In the genomic region with DNA sequence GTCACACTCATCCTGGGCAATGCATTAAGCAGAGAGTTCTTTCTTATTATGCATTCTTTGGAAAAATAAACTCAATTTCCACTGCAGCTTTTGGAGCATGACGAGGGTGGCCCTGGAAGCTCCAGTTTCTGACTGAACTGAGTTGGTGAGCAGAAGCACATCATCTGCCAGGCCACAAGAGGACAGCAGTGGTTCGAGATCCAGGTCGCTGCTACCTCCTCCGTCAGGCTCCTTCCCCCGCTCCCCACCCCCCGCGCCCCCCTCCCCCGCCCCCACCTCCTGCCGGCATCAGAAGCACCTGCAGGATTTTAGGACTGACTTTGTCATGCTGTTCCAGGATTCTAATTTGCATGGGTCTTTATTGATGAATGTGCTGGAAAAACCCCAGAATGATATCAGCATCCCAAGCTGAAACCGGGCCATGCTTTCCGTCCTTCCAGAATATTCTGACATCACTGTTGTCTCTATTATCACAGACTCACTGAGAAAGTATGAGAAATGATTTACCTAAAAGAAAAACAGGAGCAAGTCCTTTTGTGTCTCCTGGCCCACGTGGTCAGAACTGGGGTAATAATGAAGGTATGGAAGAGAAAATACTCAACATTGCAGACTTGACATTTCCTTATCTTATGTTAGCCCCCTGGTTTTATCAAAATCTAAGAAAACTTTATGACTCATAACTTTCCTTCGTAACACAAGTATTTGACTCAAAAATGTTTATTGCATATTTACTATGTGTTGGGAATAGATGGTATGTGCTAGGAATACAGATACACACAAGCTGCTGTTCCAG, we compare ENCODE assay signal across 9 cellular contexts.
A peak's percentile ranks its signal among the peaks of the same experiment; 100 is the strongest.
DNase-seq lines count a peak whose midpoint lies in the region; ATAC-seq, FAIRE-seq and TF ChIP-seq lines count a peak whose summit lies in the region.
"Had no signal": no experiment of that assay in that cellular context is flagged by ENCODE, and none has a peak within 500 bp of the region (broad histone marks: within the 10 kb centered on the region; RNA-seq: fewer than 3 reads in every experiment).

No MANE protein-coding gene starts in this region.

- H3K4me1 ChIP-seq in right cardiac atrium (ENCODE audit: control insufficient read depth, insufficient read depth, low read length) = no peaks in the 10 kb centered on the region

- no peak overlapping the region for H3K4me3 ChIP-seq in right cardiac atrium (ENCODE audit: low read length)

- peaks cover 0 to 16% (median 7%) of the 10 kb centered on the region in 3 donors for H3K27me3 Mint-ChIP-seq in immature natural killer cell (ENCODE audit: low read depth in 3 of 3)

- FAIRE-seq in urothelium cell line (lab: Jason Lieb, UNC) = no peak
- FAIRE-seq: colon had no signal

- DNase-seq in Right ventricle myocardium inferior (ENCODE audit: missing footprints) (no peak), right cardiac atrium (no peak), RWPE1 (ENCODE audit: low spot score) (peak; percentile 44), iPS DF 19.7 (ENCODE audit: low read depth, low spot score) (peak; percentile 50), urothelium cell line (ENCODE audit: low spot score) (peak; percentile 65), SIG-M5 (lab: John Stamatoyannopoulos, UW) (no peak), immature natural killer cell (no peak), erythroblast (lab: John Stamatoyannopoulos, UW) (no peak)

- no peak overlapping the region for H3K4me3 Mint-ChIP-seq in immature natural killer cell

- ATAC-seq in Right ventricle myocardium inferior = peak; percentile 39
- no peak for ATAC-seq in right cardiac atrium

- H3K27me3 ChIP-seq in right cardiac atrium (ENCODE audit: control insufficient read depth, insufficient read depth) = no peaks in the 10 kb centered on the region

- no peaks in the 10 kb centered on the region for H3K9me3 ChIP-seq in right cardiac atrium (ENCODE audit: control insufficient read depth, low read length)

- H3K36me3 Mint-ChIP-seq in immature natural killer cell = no peaks in the 10 kb centered on the region

- H3K4me1 Mint-ChIP-seq in immature natural killer cell = no peaks in the 10 kb centered on the region

- TF ChIP-seq POLR2A in erythroblast (IDR thresholded peaks at IDR 0.05; ENCODE audit: low read length) = no peak

- H3K27ac Mint-ChIP-seq in immature natural killer cell = no peak overlapping the region

- intact Hi-C loops in Right ventricle myocardium inferior (cut with DNase I) = loop anchor here (10.0 kb wide), 1 partner anchor 472 kb away; a partner anchor contains a TSS
- intact Hi-C loops in right cardiac atrium (cut with DNase I) = loop anchor here in 2 of 4 donors (5.0 to 10.0 kb wide), 2 partner anchors 472 to 484 kb away; a partner anchor contains a TSS

- H3K9me3 Mint-ChIP-seq in immature natural killer cell = no peaks in the 10 kb centered on the region

- POLR2A ChIA-PET in RWPE1 (lab: Yijun Ruan, JAX; ENCODE audit: low non-redundant PET) = interaction anchor here (0.6 to 0.7 kb wide), 2 partner anchors 10 to 403 kb away, joined by 3 to 4 read pairs; no protein-coding TSS in a partner anchor

- TF ChIP-seq CTCF in RWPE1 (conservative IDR thresholded peaks at IDR 0.05; ENCODE audit: low read depth) = peak; percentile 64

- 9% methylated on average over 13 of the region's 13 CpGs for WGBS in right cardiac atrium

- no peak overlapping the region for H3K27ac ChIP-seq in right cardiac atrium (ENCODE audit: low read length)
- H3K27ac ChIP-seq in RWPE1 = no peak overlapping the region

- CTCF ChIA-PET in RWPE1 (lab: Yijun Ruan, JAX) = interaction anchor here (0.5 to 2.4 kb wide), 19 partner anchors 9 to 484 kb away, joined by 3 to 28 read pairs (median 3); no protein-coding TSS in a partner anchor

Comparison
In these comparisons a context has a peak if more than half of its experiments do, and no peak if none do; other contexts are left out.
1. DNase-seq: peak in RWPE1 (single experiment), iPS DF 19.7 (single experiment) and urothelium cell line (single experiment); none in Right ventricle myocardium inferior (single experiment), right cardiac atrium (0 of 3), SIG-M5 (single experiment), immature natural killer cell (0 of 3) and erythroblast (0 of 2).